ENCODE assay signal across 20 cellular contexts in the genomic region with DNA sequence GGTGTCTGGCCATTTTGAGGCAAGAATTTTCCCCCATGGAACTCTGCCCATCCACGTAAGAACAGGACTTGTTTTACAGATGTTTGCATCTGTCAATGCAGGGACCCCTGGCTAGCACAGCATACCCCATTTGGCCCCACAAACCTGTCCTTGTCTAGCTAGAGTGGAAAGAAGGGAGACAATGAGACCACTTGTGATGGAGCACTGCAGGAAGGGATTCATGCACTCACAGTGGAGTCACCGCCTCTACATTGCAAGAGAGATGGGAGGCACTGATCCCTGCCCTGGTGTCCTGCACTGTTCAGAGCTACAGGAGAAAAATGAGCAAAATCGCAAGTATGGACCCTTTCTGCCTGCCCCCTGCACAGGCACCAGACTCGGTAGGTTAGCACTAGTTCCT.
"Had no signal": no experiment of that assay in that cellular context is flagged by ENCODE, and none has a peak within 500 bp of the region (broad histone marks: within the 10 kb centered on the region; RNA-seq: fewer than 3 reads in every experiment).

No MANE protein-coding gene starts in this region.

- H3K9ac ChIP-seq: KMS-11 had no signal

- DNase-seq: Kasumi-1, MM.1S, NCI-H1092 treated with DMSO at 0.1 percent for 48 hours, NCI-H1436, NCI-H187, NCI-H2029, NCI-H2081 treated with DMSO at 0.1 percent for 48 hours, NCI-H2171, NCI-H226, NCI-H446, NCI-H510A, NCI-H524 treated with DMSO at 0.1 percent for 48 hours, NCI-H69, NCI-H774, SHP77 had no signal

- ATAC-seq: K562, Panc1, SK-N-SH treated with all-trans-retinoic acid at 6 μM for 48 hours had no signal

- H3K4me2 ChIP-seq: KMS-11 had no signal

- H3K4me3 ChIP-seq: K562 had no signal

- H3K27ac ChIP-seq: KMS-11, RWPE1 had no signal
